ENCODE assay signal across 17 cellular contexts in genomic region chr1:224406216-224406615, GRCh38. TPM values are rescaled to one million over a fixed set of nuclear protein-coding genes. Genes with fewer than 3 reads are reported as not detected.
A peak's percentile ranks its signal among the peaks of the same experiment; 100 is the strongest.
DNase-seq lines count a peak whose midpoint lies in the region; ATAC-seq and TF ChIP-seq lines count a peak whose summit lies in the region.
"Had no signal": no experiment of that assay in that cellular context is flagged by ENCODE, and none has a peak within 500 bp of the region (broad histone marks: within the 10 kb centered on the region; RNA-seq: fewer than 3 reads in every experiment).

No MANE protein-coding gene starts in this region.

- no peak overlapping the region for H3K4me3 Mint-ChIP-seq in activated naive CD4-positive, alpha-beta T cell treated with anti-CD3 and anti-CD28 coated beads for 36 hours
- H3K4me3 Mint-ChIP-seq in stimulated activated effector memory CD8-positive, alpha-beta T cell treated with anti-CD3 and anti-CD28 coated beads, Interleukin-12 subunit alpha, Interleukin-12 subunit beta, amount 100 ng/mL, for 72 hours, result no peak overlapping the region
- H3K4me3 Mint-ChIP-seq in mesothelial cell of epicardium, result no peak overlapping the region
- H3K4me3 Mint-ChIP-seq: T-helper 2 cell treated with Interferon-gamma antibody and Interleukin-4, amounts not matched to agents 5 μg/mL and 100 μg/mL, for 36 hours had no signal

- H3K9ac ChIP-seq in HUES6 (ENCODE audit: low read length), result no peak overlapping the region

- H3K36me3 Mint-ChIP-seq in activated naive CD4-positive, alpha-beta T cell treated with anti-CD3 and anti-CD28 coated beads, Interleukin-2, amount 50 U/mL, for 72 hours, result peaks cover 8 to 16% of the 10 kb centered on the region in 2 donors
- peaks cover 19% of the 10 kb centered on the region for H3K36me3 Mint-ChIP-seq in activated naive CD4-positive, alpha-beta T cell treated with anti-CD3 and anti-CD28 coated beads for 36 hours (ENCODE audit: low read depth)
- H3K36me3 Mint-ChIP-seq in stimulated activated effector memory CD8-positive, alpha-beta T cell treated with anti-CD3 and anti-CD28 coated beads, Interleukin-12 subunit alpha, Interleukin-12 subunit beta, amount 100 ng/mL, for 72 hours, result peaks cover 100% of the 10 kb centered on the region
- H3K36me3 Mint-ChIP-seq in mesothelial cell of epicardium, result peaks cover 23% of the 10 kb centered on the region

- TF ChIP-seq CTCF in mesothelial cell of epicardium (IDR thresholded peaks at IDR 0.05; ENCODE audit: unreplicated experiment), result no peak

- H3K4me3 ChIP-seq in HUES6 (ENCODE audit: low read depth, low read length), result no peak overlapping the region
- H3K4me3 ChIP-seq in aorta (ENCODE audit: low read length in 2 of 2), result no peak overlapping the region
- H3K4me3 ChIP-seq: upper lobe of left lung had no signal

- H3K27ac ChIP-seq in HUES6 (ENCODE audit: low read depth, low read length) (0 out of 2 replicates have a peak overlapping the region, but pooled peaks have one; percentile 40), aorta (ENCODE audit: low read depth in 1 of 2, low read length in 2 of 2) (no peak overlapping the region)
- H3K27ac ChIP-seq: upper lobe of left lung had no signal

- peaks cover 23% of the 10 kb centered on the region for H3K4me1 Mint-ChIP-seq in activated naive CD4-positive, alpha-beta T cell treated with anti-CD3 and anti-CD28 coated beads for 36 hours (ENCODE audit: low read depth)
- peaks cover 20% of the 10 kb centered on the region for H3K4me1 Mint-ChIP-seq in stimulated activated effector memory CD8-positive, alpha-beta T cell treated with anti-CD3 and anti-CD28 coated beads, Interleukin-12 subunit alpha, Interleukin-12 subunit beta, amount 100 ng/mL, for 72 hours
- H3K4me1 Mint-ChIP-seq in mesothelial cell of epicardium, result peaks cover 14% of the 10 kb centered on the region

- H3K9me3 Mint-ChIP-seq in activated naive CD4-positive, alpha-beta T cell treated with anti-CD3 and anti-CD28 coated beads, Interleukin-2, amount 50 U/mL, for 72 hours, result no peaks in the 10 kb centered on the region
- no peaks in the 10 kb centered on the region for H3K9me3 Mint-ChIP-seq in activated naive CD4-positive, alpha-beta T cell treated with anti-CD3 and anti-CD28 coated beads for 36 hours
- H3K9me3 Mint-ChIP-seq in stimulated activated effector memory CD8-positive, alpha-beta T cell treated with anti-CD3 and anti-CD28 coated beads, Interleukin-12 subunit alpha, Interleukin-12 subunit beta, amount 100 ng/mL, for 72 hours, result no peaks in the 10 kb centered on the region
- no peaks in the 10 kb centered on the region for H3K9me3 Mint-ChIP-seq in mesothelial cell of epicardium
- H3K9me3 Mint-ChIP-seq: T-helper 2 cell treated with Interferon-gamma antibody and Interleukin-4, amounts not matched to agents 5 μg/mL and 100 μg/mL, for 36 hours had no signal

- H3K27me3 Mint-ChIP-seq in activated naive CD4-positive, alpha-beta T cell treated with anti-CD3 and anti-CD28 coated beads for 36 hours (ENCODE audit: low read depth), result no peaks in the 10 kb centered on the region
- H3K27me3 Mint-ChIP-seq in mesothelial cell of epicardium (ENCODE audit: low read depth), result no peaks in the 10 kb centered on the region

- DNase-seq in activated naive CD4-positive, alpha-beta T cell treated with anti-CD3 and anti-CD28 coated beads, Interleukin-2, amount 50 U/mL, for 72 hours (ENCODE audit: low spot score in 2 of 2), result no peak
- no peak for DNase-seq in activated naive CD4-positive, alpha-beta T cell treated with anti-CD3 and anti-CD28 coated beads for 36 hours
- peak; percentile 13 for DNase-seq in dermis blood vessel endothelial cell
- DNase-seq in stimulated activated effector memory CD8-positive, alpha-beta T cell treated with anti-CD3 and anti-CD28 coated beads, Interleukin-12 subunit alpha, Interleukin-12 subunit beta, amount 100 ng/mL, for 72 hours (ENCODE audit: low spot score in 2 of 2), result no peak
- no peak for DNase-seq in aorta
- no peak for DNase-seq in mesothelial cell of epicardium (ENCODE audit: low spot score in 2 of 2, unreplicated experiment in 2 of 2)
- no peak for DNase-seq in NCI-H1092 (lab: John Stamatoyannopoulos, UW)
- DNase-seq: activated naive CD4-positive, alpha-beta T cell treated with anti-CD3 and anti-CD28 coated beads, Interleukin-2, amount 50 U/mL, for 16 hours; effector CD4-positive, alpha-beta T cell; MV-4-11; NCI-H2029 treated with DMSO at 0.1 percent for 48 hours; SHP77 treated with DMSO at 0.1 percent for 48 hours; stimulated activated naive CD4-positive, alpha-beta T cell; upper lobe of left lung had no signal

- CTCF ChIA-PET in activated naive CD4-positive, alpha-beta T cell treated with anti-CD3 and anti-CD28 coated beads for 36 hours (lab: Charles Lee), result no interaction called here

- peak overlapping the region; percentile 46 to 69 for H3K27ac Mint-ChIP-seq in activated naive CD4-positive, alpha-beta T cell treated with anti-CD3 and anti-CD28 coated beads, Interleukin-2, amount 50 U/mL, for 72 hours
- no peak overlapping the region for H3K27ac Mint-ChIP-seq in activated naive CD4-positive, alpha-beta T cell treated with anti-CD3 and anti-CD28 coated beads for 36 hours
- peak overlapping the region; percentile 5 for H3K27ac Mint-ChIP-seq in stimulated activated effector memory CD8-positive, alpha-beta T cell treated with anti-CD3 and anti-CD28 coated beads, Interleukin-12 subunit alpha, Interleukin-12 subunit beta, amount 100 ng/mL, for 72 hours
- no peak overlapping the region for H3K27ac Mint-ChIP-seq in mesothelial cell of epicardium
- H3K27ac Mint-ChIP-seq: T-helper 2 cell treated with Interferon-gamma antibody and Interleukin-4, amounts not matched to agents 5 μg/mL and 100 μg/mL, for 36 hours had no signal

- H3K27me3 ChIP-seq in HUES6 (ENCODE audit: control insufficient read depth, insufficient read depth, low read length) (no peaks in the 10 kb centered on the region), aorta (ENCODE audit: control insufficient read depth in 1 of 2, insufficient read depth in 2 of 2, low read length in 1 of 2) (no peaks in the 10 kb centered on the region)
- H3K27me3 ChIP-seq: upper lobe of left lung had no signal

- ATAC-seq in activated naive CD4-positive, alpha-beta T cell treated with anti-CD3 and anti-CD28 coated beads, Interleukin-2, amount 50 U/mL, for 72 hours, result no peak
- ATAC-seq in stimulated activated effector memory CD8-positive, alpha-beta T cell treated with anti-CD3 and anti-CD28 coated beads, Interleukin-12 subunit alpha, Interleukin-12 subunit beta, amount 100 ng/mL, for 72 hours, result no peak
- no peak for ATAC-seq in aorta (ENCODE audit: low FRiP score)
- ATAC-seq: activated CD4-positive, CD25-positive, alpha-beta regulatory T cell treated with anti-CD3 and anti-CD28 coated beads, Interleukin-2, amount 50 U/mL, for 24 hours had no signal

- H3K9me3 ChIP-seq in HUES6 (ENCODE audit: control insufficient read depth, insufficient read depth, low read depth, low read length) (no peaks in the 10 kb centered on the region), aorta (ENCODE audit: control insufficient read depth, low read length) (no peaks in the 10 kb centered on the region)
- H3K9me3 ChIP-seq: upper lobe of left lung had no signal

- intact Hi-C loops in activated naive CD4-positive, alpha-beta T cell treated with anti-CD3 and anti-CD28 coated beads for 36 hours (cut with micrococcal nuclease), result no loop called here
- intact Hi-C loops in aorta (cut with DNase I), result no loop called here

- H3K4me1 ChIP-seq in HUES6 (ENCODE audit: control insufficient read depth, insufficient read depth, low read length) (no peaks in the 10 kb centered on the region; the same call in 1 of the 2 replicates), aorta (ENCODE audit: control insufficient read depth in 1 of 2, insufficient read depth in 2 of 2, low read length in 2 of 2) (peaks cover 0 to 2% of the 10 kb centered on the region in 2 donors)

- peaks cover 92% of the 10 kb centered on the region for H3K36me3 ChIP-seq in HUES6 (ENCODE audit: control insufficient read depth, insufficient read depth, low read length)
- peaks cover 4 to 5% of the 10 kb centered on the region in 2 donors for H3K36me3 ChIP-seq in aorta (ENCODE audit: control insufficient read depth in 1 of 2, insufficient read depth in 2 of 2, low read length in 1 of 2)

RNA-seq across cellular contexts. Expression of gene WDR26, which starts 28.4 kb away (rescaled TPM):
- 10 to 100 TPM; 74.3 to 86.3 TPM for total RNA-seq in activated naive CD4-positive, alpha-beta T cell treated with anti-CD3 and anti-CD28 coated beads, Interleukin-2, amount 50 U/mL, for 72 hours
- 10 to 100 TPM; 44.3 to 45.4 TPM for total RNA-seq in activated naive CD4-positive, alpha-beta T cell treated with anti-CD3 and anti-CD28 coated beads for 36 hours
- total RNA-seq in dermis blood vessel endothelial cell, result 70.3 and 140 TPM in 2 replicates
- 10 to 100 TPM; 80.7 to 94.7 TPM for total RNA-seq in aorta
- polyA plus RNA-seq in aorta, result 10 to 100 TPM; 20.2 to 34.2 TPM
- total RNA-seq in mesothelial cell of epicardium, result 101 to 105 TPM (median 102 TPM) in 3 replicates

RNA-seq across cellular contexts. Expression of gene CNIH4, which starts 49.5 kb away (rescaled TPM):
- 10 to 100 TPM; 31.5 to 39.5 TPM for total RNA-seq in activated naive CD4-positive, alpha-beta T cell treated with anti-CD3 and anti-CD28 coated beads, Interleukin-2, amount 50 U/mL, for 72 hours
- 10 to 100 TPM; 34.7 to 35.1 TPM for total RNA-seq in activated naive CD4-positive, alpha-beta T cell treated with anti-CD3 and anti-CD28 coated beads for 36 hours
- total RNA-seq in dermis blood vessel endothelial cell (80.3 and 82.5 TPM in 2 replicates), aorta (10 to 100 TPM; 45.3 to 45.6 TPM), mesothelial cell of epicardium (39.6 to 40.2 TPM (median 39.6 TPM) in 3 replicates)
- polyA plus RNA-seq in aorta, result 10 to 100 TPM; 44.0 to 49.1 TPM

Comparison
In these comparisons a context has a peak if more than half of its experiments do, and no peak if none do; other contexts are left out.
1. H3K27ac Mint-ChIP-seq: peak in activated naive CD4-positive, alpha-beta T cell treated with anti-CD3 and anti-CD28 coated beads, Interleukin-2, amount 50 U/mL, for 72 hours (2 of 2) and stimulated activated effector memory CD8-positive, alpha-beta T cell treated with anti-CD3 and anti-CD28 coated beads, Interleukin-12 subunit alpha, Interleukin-12 subunit beta, amount 100 ng/mL, for 72 hours (single experiment); none in activated naive CD4-positive, alpha-beta T cell treated with anti-CD3 and anti-CD28 coated beads for 36 hours (single experiment) and mesothelial cell of epicardium (single experiment).